14 cellular contexts compared by ENCODE assay signal in genomic region chr9:18795947-18796705, GRCh38.
A peak's percentile ranks its signal among the peaks of the same experiment; 100 is the strongest.
DNase-seq lines count a peak whose midpoint lies in the region; ATAC-seq and TF ChIP-seq lines count a peak whose summit lies in the region.
"Had no signal": no experiment of that assay in that cellular context is flagged by ENCODE, and none has a peak within 500 bp of the region (broad histone marks: within the 10 kb centered on the region; RNA-seq: fewer than 3 reads in every experiment).

No MANE protein-coding gene starts in this region.

- TF ChIP-seq CTCF in upper lobe of right lung (IDR thresholded peaks at IDR 0.05) = no peak

- peaks cover 0 to 1% (median 0%) of the 10 kb centered on the region in 5 donors for H3K9me3 Mint-ChIP-seq in CD8-positive, alpha-beta memory T cell
- H3K9me3 Mint-ChIP-seq: activated CD4-positive, alpha-beta memory T cell treated with anti-CD3 and anti-CD28 coated beads, Interleukin-2, amount 10 ng/mL, durations not matched to agents 7 days and 5 days; activated T-helper 1 cell treated with anti-CD3 and anti-CD28 coated beads, Interleukin-12 subunit alpha, Interleukin-12 subunit beta, Interleukin-2, Interleukin-4 antibody, amounts not matched to agents 30 ng/mL and 10 ng/mL and 1 ng/mL, durations not matched to agents 14 hours and 24 hours and 36 hours had no signal

- no peak overlapping the region for H3K4me3 Mint-ChIP-seq in CD8-positive, alpha-beta memory T cell
- H3K4me3 Mint-ChIP-seq: activated CD4-positive, alpha-beta memory T cell treated with anti-CD3 and anti-CD28 coated beads, Interleukin-2, amount 10 ng/mL, durations not matched to agents 7 days and 5 days; activated T-helper 1 cell treated with anti-CD3 and anti-CD28 coated beads, Interleukin-12 subunit alpha, Interleukin-12 subunit beta, Interleukin-2, Interleukin-4 antibody, amounts not matched to agents 30 ng/mL and 10 ng/mL and 1 ng/mL, durations not matched to agents 14 hours and 24 hours and 36 hours; CD14-positive monocyte had no signal

- CTCF ChIA-PET in CD8-positive, alpha-beta memory T cell (lab: Charles Lee) = no interaction called here

- H3K4me3 ChIP-seq in SJCRH30 (no peak overlapping the region), upper lobe of right lung (no peak overlapping the region)
- H3K4me3 ChIP-seq in CD8-positive, alpha-beta memory T cell (ENCODE audit: low read length) = no peak overlapping the region

- peak overlapping the region; percentile 83 for H3K27ac ChIP-seq in SJCRH30
- no peak overlapping the region for H3K27ac ChIP-seq in CD8-positive, alpha-beta memory T cell (ENCODE audit: low read depth, low read length)
- no peak overlapping the region for H3K27ac ChIP-seq in upper lobe of right lung
- H3K27ac ChIP-seq: parathyroid adenoma had no signal

- H3K4me1 ChIP-seq in SJCRH30 = peaks cover 21% of the 10 kb centered on the region
- no peaks in the 10 kb centered on the region for H3K4me1 ChIP-seq in CD8-positive, alpha-beta memory T cell (ENCODE audit: insufficient read depth, low read length)
- no peaks in the 10 kb centered on the region for H3K4me1 ChIP-seq in upper lobe of right lung

- no peaks in the 10 kb centered on the region for H3K36me3 ChIP-seq in SJCRH30
- H3K36me3 ChIP-seq in CD8-positive, alpha-beta memory T cell (ENCODE audit: insufficient read depth, low read length) = no peaks in the 10 kb centered on the region
- H3K36me3 ChIP-seq in upper lobe of right lung = no peaks in the 10 kb centered on the region

- intact Hi-C loops in upper lobe of right lung (cut with DNase I) = no loop called here

- H3K27me3 ChIP-seq in SJCRH30 = no peaks in the 10 kb centered on the region
- H3K27me3 ChIP-seq in CD8-positive, alpha-beta memory T cell (ENCODE audit: insufficient read depth, low read length, poor library complexity, severe bottlenecking) = no peaks in the 10 kb centered on the region
- no peaks in the 10 kb centered on the region for H3K27me3 ChIP-seq in upper lobe of right lung

- no peak overlapping the region for H3K27ac Mint-ChIP-seq in CD8-positive, alpha-beta memory T cell
- H3K27ac Mint-ChIP-seq: activated CD4-positive, alpha-beta memory T cell treated with anti-CD3 and anti-CD28 coated beads, Interleukin-2, amount 10 ng/mL, durations not matched to agents 7 days and 5 days; activated T-helper 1 cell treated with anti-CD3 and anti-CD28 coated beads, Interleukin-12 subunit alpha, Interleukin-12 subunit beta, Interleukin-2, Interleukin-4 antibody, amounts not matched to agents 30 ng/mL and 10 ng/mL and 1 ng/mL, durations not matched to agents 14 hours and 24 hours and 36 hours; CD14-positive monocyte had no signal

- H3K36me3 Mint-ChIP-seq in CD8-positive, alpha-beta memory T cell = no peaks in the 10 kb centered on the region
- H3K36me3 Mint-ChIP-seq: CD14-positive monocyte had no signal

- peaks cover 0 to 2% of the 10 kb centered on the region in 2 donors for H3K27me3 Mint-ChIP-seq in CD8-positive, alpha-beta memory T cell

- DNase-seq in D341Med (ENCODE audit: low spot score) (peak; percentile 52), SJCRH30 (peak; percentile 71 to 75), fibroblast of gingiva (ENCODE audit: low read depth) (peak; percentile 62), occipital lobe (lab: John Stamatoyannopoulos, UW) (peak; percentile 1), upper lobe of right lung (no peak)
- DNase-seq in CD8-positive, alpha-beta memory T cell = no peak
- DNase-seq: activated CD4-positive, alpha-beta memory T cell treated with anti-CD3 and anti-CD28 coated beads, Interleukin-2, amount 10 ng/mL, durations not matched to agents 7 days and 5 days; DND-41; islet precursor cell; MM.1S had no signal

- ATAC-seq in upper lobe of right lung = no peak
- no peak for ATAC-seq in HG03108 (IDR thresholded peaks at IDR 0.05; ENCODE audit: unreplicated experiment)

- POLR2A ChIA-PET in CD8-positive, alpha-beta memory T cell (lab: Charles Lee) = no interaction called here

- H3K4me1 Mint-ChIP-seq in CD8-positive, alpha-beta memory T cell = no peaks in the 10 kb centered on the region
- H3K4me1 Mint-ChIP-seq: activated CD4-positive, alpha-beta memory T cell treated with anti-CD3 and anti-CD28 coated beads, Interleukin-2, amount 10 ng/mL, durations not matched to agents 7 days and 5 days; CD14-positive monocyte had no signal

- H3K9me3 ChIP-seq in SJCRH30 (replicated peaks) (no peaks in the 10 kb centered on the region), upper lobe of right lung (no peaks in the 10 kb centered on the region)
- H3K9me3 ChIP-seq in CD8-positive, alpha-beta memory T cell (ENCODE audit: low read length) = no peaks in the 10 kb centered on the region

Comparison
In these comparisons a context has a peak if more than half of its experiments do, and no peak if none do; other contexts are left out.
1. DNase-seq: peak in D341Med (single experiment), SJCRH30 (2 of 2), fibroblast of gingiva (single experiment) and occipital lobe (single experiment); none in CD8-positive, alpha-beta memory T cell (0 of 5) and upper lobe of right lung (single experiment).